ENCODE assay signal across 8 cellular contexts in the genomic region with DNA sequence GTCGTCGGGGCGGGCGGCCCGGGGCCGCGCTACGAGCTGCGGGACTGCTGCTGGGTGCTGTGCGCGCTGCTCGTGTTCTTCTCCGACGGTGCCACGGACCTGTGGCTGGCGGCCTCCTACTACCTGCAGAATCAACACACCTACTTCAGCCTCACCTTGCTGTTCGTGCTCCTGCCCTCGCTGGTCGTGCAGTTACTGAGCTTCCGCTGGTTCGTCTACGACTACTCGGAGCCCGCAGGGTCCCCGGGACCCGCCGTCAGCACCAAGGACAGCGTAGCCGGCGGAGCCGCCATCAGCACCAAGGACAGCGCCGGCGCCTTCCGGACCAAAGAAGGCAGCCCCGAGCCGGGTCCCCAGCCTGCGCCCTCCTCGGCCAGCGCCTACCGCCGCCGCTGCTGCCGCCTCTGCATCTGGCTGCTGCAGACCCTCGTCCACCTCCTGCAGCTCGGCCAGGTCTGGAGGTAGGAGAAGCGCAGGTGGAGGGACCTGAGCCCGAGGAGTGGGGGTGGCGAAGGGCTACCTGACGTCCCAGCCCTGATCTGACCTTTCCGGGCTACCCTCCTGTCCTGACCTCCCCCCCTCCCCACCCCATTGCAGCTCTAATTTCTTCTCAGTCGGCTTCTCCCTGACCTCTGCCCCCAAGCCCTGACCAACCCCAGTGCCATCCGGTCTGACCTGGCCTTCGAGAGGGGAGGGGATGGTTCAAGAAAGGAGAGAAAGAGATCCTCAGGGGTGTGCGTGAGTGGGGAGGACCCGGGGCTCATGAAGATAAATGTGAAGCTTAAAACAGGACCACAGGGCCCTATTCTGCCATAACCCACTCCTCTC. TPM values are rescaled to one million over a fixed set of nuclear protein-coding genes. Genes with fewer than 3 reads are reported as not detected.
DNase-seq lines count a peak whose midpoint lies in the region; ATAC-seq, FAIRE-seq and TF ChIP-seq lines count a peak whose summit lies in the region.

No MANE protein-coding gene starts in this region.

- peak; percentile 50 for FAIRE-seq in GM12891 (lab: Jason Lieb, UNC)

- DNase-seq in GM12891 (ENCODE audit: insufficient read length, low spot score) (peak; percentile 93), Kasumi-1 (lab: John Stamatoyannopoulos, UW) (peak; percentile 64 to 68), islet precursor cell (peak; percentile 95)
- DNase-seq in activated CD4-positive, alpha-beta T cell treated with anti-CD3 and anti-CD28 coated beads for 24 hours (ENCODE audit: low read depth in 2 of 2) = peak; percentile 68 to 69
- DNase-seq in central memory CD4-positive, alpha-beta T cell = peak; percentile 76
- DNase-seq in stimulated activated CD4-positive, alpha-beta T cell treated with anti-CD3 and anti-CD28 coated beads, Interleukin-1b, Interleukin-23, amount 100 ng/mL, for 1 hour (ENCODE audit: low read depth in 2 of 2) = peak; percentile 44 to 75

- no peak for TF ChIP-seq POLR2A in GM12891 (IDR thresholded peaks at IDR 0.05; ENCODE audit: low read depth, low read length)

- ATAC-seq in HG02884 (IDR thresholded peaks at IDR 0.05; ENCODE audit: unreplicated experiment) = no peak
- no peak for ATAC-seq in HG03457 (IDR thresholded peaks at IDR 0.05; ENCODE audit: unreplicated experiment)

TF ChIP-seq in GM12891, 5 proteins besides CTCF, POLR2A, EP300 and RAD21:
- TF ChIP-seq SPI1 (IDR thresholded peaks at IDR 0.05; ENCODE audit: low read depth, low read length) (no peak), TAF1 (IDR thresholded peaks at IDR 0.05; ENCODE audit: low read depth, low read length) (no peak), POU2F2 (IDR thresholded peaks at IDR 0.05; ENCODE audit: low read depth, low read length) (no peak), PAX5 (IDR thresholded peaks at IDR 0.05; ENCODE audit: insufficient read depth, low read length, severe bottlenecking) (no peak), POLR2AphosphoS5 (IDR thresholded peaks at IDR 0.05; ENCODE audit: low read depth, low read length) (no peak)
TF ChIP-seq in GM12891: peak in this region for 0.

RNA-seq across cellular contexts. Expression of gene XKR7, which starts 0.6 kb away (rescaled TPM):
- not detected for polyA plus RNA-seq in GM12891 (2012; ENCODE audit: low read depth, missing spikeins)

RNA-seq across cellular contexts. Expression of gene PDRG1, which starts 16.7 kb away (rescaled TPM):
- polyA plus RNA-seq in GM12891 (2012; ENCODE audit: low read depth, missing spikeins) = 19.1 TPM

RNA-seq across cellular contexts. Expression of gene CCM2L, which starts 41.7 kb away (rescaled TPM):
- not detected for polyA plus RNA-seq in GM12891 (2012; ENCODE audit: low read depth, missing spikeins)
